Comparison of ENCODE assay signal across 9 cellular contexts in genomic region chr9:87662808-87663528, GRCh38.
DNase-seq lines count a peak whose midpoint lies in the region; ATAC-seq and TF ChIP-seq lines count a peak whose summit lies in the region.
"Had no signal": no experiment of that assay in that cellular context is flagged by ENCODE, and none has a peak within 500 bp of the region (broad histone marks: within the 10 kb centered on the region; RNA-seq: fewer than 3 reads in every experiment).

No MANE protein-coding gene starts in this region.

- no peaks in the 10 kb centered on the region for H3K27me3 ChIP-seq in brain microvascular endothelial cell (replicated peaks)

- H3K36me3 ChIP-seq in brain microvascular endothelial cell (replicated peaks): no peaks in the 10 kb centered on the region

- H3K4me3 ChIP-seq in brain microvascular endothelial cell (ENCODE audit: low read depth, low read length): no peak overlapping the region

- no peak for ATAC-seq in HG03280 (IDR thresholded peaks at IDR 0.05; ENCODE audit: unreplicated experiment)
- ATAC-seq in HG03039 (IDR thresholded peaks at IDR 0.05; ENCODE audit: unreplicated experiment): no peak

- in situ Hi-C loops in G401 (cut with HindIII; ENCODE audit: low sequenced_read_pairs) (no loop called here), SK-MEL-5 (cut with HindIII; ENCODE audit: low pct_unique_long_range_greater_than_20kb, low sequenced_read_pairs) (loop anchor here (10.0 kb wide), 1 partner anchor 328 kb away; no protein-coding TSS in a partner anchor), brain microvascular endothelial cell (cut with HindIII; ENCODE audit: low pct_ligation_motif_present, low sequenced_read_pairs) (loop anchor here (25.0 kb wide), 1 partner anchor 326 kb away; no protein-coding TSS in a partner anchor)

- DNase-seq in G401 (ENCODE audit: low spot score): peak; percentile 51
- DNase-seq in HT1080 (ENCODE audit: low read depth): peak; percentile 62
- DNase-seq in SK-MEL-5 (ENCODE audit: low read depth, low spot score): peak; percentile 82
- DNase-seq in brain microvascular endothelial cell: peak; percentile 67
- DNase-seq in islet precursor cell: peak; percentile 94
- peak; percentile 32 to 50 (median 46) for DNase-seq in stimulated activated CD4-positive, alpha-beta T cell treated with anti-CD3 and anti-CD28 coated beads, Interleukin-1b, Interleukin-23, amount 100 ng/mL, for 24 hours (ENCODE audit: low read depth in 4 of 4, low spot score in 1 of 4)
- DNase-seq: activated B cell treated with CpG ODN at 0.5 μM for 24 hours had no signal

- no peak overlapping the region for H3K27ac ChIP-seq in brain microvascular endothelial cell

- peak; percentile 95 for TF ChIP-seq CTCF in brain microvascular endothelial cell (IDR thresholded peaks at IDR 0.05; ENCODE audit: low read depth, low read length, missing control alignments)
